In the genomic region with DNA sequence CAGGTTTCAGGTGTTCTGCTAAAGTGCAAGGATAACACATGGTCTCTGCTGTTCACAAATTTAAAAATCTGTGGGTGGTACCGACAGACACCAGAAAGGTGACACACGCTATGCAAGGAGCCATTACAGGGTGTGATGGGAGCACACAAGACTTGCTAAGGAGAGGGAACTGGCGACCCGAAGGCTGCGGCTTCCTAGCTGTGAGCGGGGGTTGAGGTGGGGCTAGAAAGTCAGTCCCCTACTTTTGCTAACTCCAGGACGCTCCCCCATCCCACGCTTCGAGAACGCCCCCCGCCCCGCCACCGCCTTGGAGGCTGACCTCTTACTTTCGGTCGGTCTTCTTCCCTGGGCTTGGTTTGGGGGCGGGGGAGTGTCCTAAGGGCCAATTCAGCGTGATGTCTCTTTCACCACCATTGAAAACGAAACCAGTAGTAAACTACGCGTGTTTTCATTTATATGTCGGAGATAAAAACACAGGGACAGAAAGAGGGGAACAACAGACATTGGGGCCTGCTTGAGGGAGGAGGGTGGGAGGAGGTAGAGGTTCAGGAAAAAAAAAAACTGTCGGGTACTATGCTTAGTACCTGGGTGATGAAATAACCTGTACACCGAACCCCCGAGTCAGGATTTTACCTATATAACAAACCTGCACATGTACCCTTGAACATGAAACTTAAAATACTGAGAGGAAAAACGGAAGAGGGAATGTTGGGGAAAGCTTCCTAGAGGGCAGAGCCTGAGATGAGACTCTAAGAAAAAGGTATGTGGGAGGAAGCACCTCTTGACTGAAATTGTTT, we compare ENCODE assay signal across 8 cellular contexts. TPM values are rescaled to one million over a fixed set of nuclear protein-coding genes. Genes with fewer than 3 reads are reported as not detected.
A peak's percentile ranks its signal among the peaks of the same experiment; 100 is the strongest.
DNase-seq lines count a peak whose midpoint lies in the region; ATAC-seq and TF ChIP-seq lines count a peak whose summit lies in the region.

No MANE protein-coding gene starts in this region.

- H4K20me1 ChIP-seq in mammary epithelial cell (ENCODE audit: insufficient read depth, low read length) = no peaks in the 10 kb centered on the region

- H3K4me1 ChIP-seq in A673 (ENCODE audit: insufficient read depth, low read length, poor library complexity, severe bottlenecking) = peaks cover 46% of the 10 kb centered on the region
- peaks cover 27% of the 10 kb centered on the region for H3K4me1 ChIP-seq in mammary epithelial cell (ENCODE audit: insufficient read depth, low read length)
- peaks cover 0 to 31% (median 11%) of the 10 kb centered on the region in 4 donors for H3K4me1 ChIP-seq in right lobe of liver

- no TSS peak for BruUV-seq in A673 (replicated peaks; lab: Mats Ljungman, UMichigan)
- no TSS peak for BruUV-seq in mammary epithelial cell (replicated peaks; lab: Mats Ljungman, UMichigan)

- POLR2A ChIA-PET in A673 (lab: Charles Lee; ENCODE audit: low non-redundant PET) = no interaction called here

- in situ Hi-C loops in mammary epithelial cell (cut with MboI; ENCODE audit: low sequenced_read_pairs in 2 of 2) = no loop called here

- dilution Hi-C loops in mammary epithelial cell (cut with HindIII; ENCODE audit: low sequenced_read_pairs) = no loop called here

- H3K27me3 ChIP-seq in A673 (replicated peaks; ENCODE audit: insufficient read depth, low read depth, low read length, poor library complexity) = no peaks in the 10 kb centered on the region
- H3K27me3 ChIP-seq in mammary epithelial cell (ENCODE audit: insufficient read depth, low read length) = no peaks in the 10 kb centered on the region
- H3K27me3 ChIP-seq in right lobe of liver = no peaks in the 10 kb centered on the region

- no peak for DNase-seq in A673 (ENCODE audit: low spot score)
- DNase-seq in GM20000 (ENCODE audit: low spot score) = peak; percentile 51
- DNase-seq in T follicular helper cell (ENCODE audit: low read depth) = peak; percentile 17
- DNase-seq in mammary epithelial cell = peak; percentile 48
- peak; percentile 68 to 75 (median 73) for DNase-seq in right lobe of liver
- peak; percentile 27 to 55 for DNase-seq in stimulated activated CD8-positive, alpha-beta memory T cell treated with anti-CD3 and anti-CD28 coated beads, Interleukin-7, amount 100 ng/mL, for 4 hours (ENCODE audit: low read depth in 2 of 2)
- DNase-seq in GOT3 (lab: John Stamatoyannopoulos, UW) = no peak

- CTCF ChIA-PET in A673 (lab: Charles Lee) = no interaction called here
- CTCF ChIA-PET in mammary epithelial cell (lab: Charles Lee; ENCODE audit: low non-redundant PET) = no interaction called here

- peak overlapping the region; percentile 96 for H3K9ac ChIP-seq in mammary epithelial cell (ENCODE audit: insufficient read depth, low read length)

- H3K79me2 ChIP-seq in mammary epithelial cell (ENCODE audit: insufficient read depth, low read length) = peaks cover 48% of the 10 kb centered on the region

- intact Hi-C loops in A673 (cut with micrococcal nuclease; ENCODE audit: unreplicated experiment) = no loop called here
- intact Hi-C loops in mammary epithelial cell (cut with micrococcal nuclease) = loop anchor here (1.0 to 2.0 kb wide), 3 partner anchors 13 to 160 kb away; partner anchors contain the start of gene SLC50A1
- intact Hi-C loops in right lobe of liver (cut with DNase I) = no loop called here

- ATAC-seq in right lobe of liver (no peak), HG03039 (IDR thresholded peaks at IDR 0.05; ENCODE audit: unreplicated experiment) (no peak)

- H3K9me3 ChIP-seq in A673 (ENCODE audit: low read depth, low read length, poor library complexity, severe bottlenecking) (no peaks in the 10 kb centered on the region), mammary epithelial cell (replicated peaks; ENCODE audit: insufficient read depth, low read length) (no peaks in the 10 kb centered on the region), right lobe of liver (no peaks in the 10 kb centered on the region)

- H3K27ac ChIP-seq in A673 (ENCODE audit: low read depth, low read length, poor library complexity, severe bottlenecking) (peak overlapping the region; percentile 96), mammary epithelial cell (ENCODE audit: insufficient read depth, low read depth, low read length) (peak overlapping the region; percentile 98), right lobe of liver (peak overlapping the region; percentile 98 to 99 (median 99))

- peak overlapping the region; percentile 4 for H2AFZ ChIP-seq in mammary epithelial cell (ENCODE audit: low read depth, low read length)

- H3K36me3 ChIP-seq in A673 (ENCODE audit: insufficient read depth, low read length, poor library complexity, severe bottlenecking) = peaks cover 29% of the 10 kb centered on the region
- peaks cover 6% of the 10 kb centered on the region for H3K36me3 ChIP-seq in mammary epithelial cell (ENCODE audit: insufficient read depth, low read length)
- H3K36me3 ChIP-seq in right lobe of liver = peaks cover 0 to 12% (median 4%) of the 10 kb centered on the region in 4 donors

- TF ChIP-seq CTCF in A673 (conservative IDR thresholded peaks at IDR 0.05; ENCODE audit: low read depth, low read length) (no peak), GM20000 (IDR thresholded peaks at IDR 0.05; ENCODE audit: extremely low read depth, missing control alignments) (no peak), mammary epithelial cell (conservative IDR thresholded peaks at IDR 0.05 in 1 of 2, IDR thresholded peaks at IDR 0.05 in 1 of 2; ENCODE audit: extremely low read depth in 1 of 2, insufficient read depth in 1 of 2, low read depth in 1 of 2, low read length in 2 of 2) (no peak), right lobe of liver (IDR thresholded peaks at IDR 0.05) (no peak)

- TF ChIP-seq POLR2A in right lobe of liver (IDR thresholded peaks at IDR 0.05) = no peak

- 0% methylated on average over 12 of the region's 25 CpGs for WGBS in mammary epithelial cell (ENCODE audit: low coverage, missing lambda C conversion rate)
- under 1% methylated on average over 23 of the region's 25 CpGs for WGBS in right lobe of liver (ENCODE audit: insufficient coverage, low coverage, low lambda C conversion rate, missing lambda C conversion rate)

- H3K4me2 ChIP-seq in mammary epithelial cell (ENCODE audit: insufficient read depth, low read depth, low read length) = peak overlapping the region; percentile 81

- H3K4me3 ChIP-seq in A673 (ENCODE audit: low read depth, low read length, poor library complexity, severe bottlenecking) = peak overlapping the region; percentile 59
- H3K4me3 ChIP-seq in mammary epithelial cell (replicated peaks in 1 of 3; ENCODE audit: insufficient read depth in 1 of 3, low read depth in 2 of 3, low read length in 3 of 3) = peak overlapping the region; percentile 57 to 69 (median 61)
- peak overlapping the region; percentile 41 to 83 (median 63) for H3K4me3 ChIP-seq in right lobe of liver

RNA-seq across cellular contexts. Expression of gene CKS1B, which starts 1.1 kb away (rescaled TPM):
- 291 and 295 TPM in 2 replicates for total RNA-seq in A673 (2021)
- total RNA-seq in mammary epithelial cell = 10 to 100 TPM; 44.2 to 95.6 TPM
- 282 TPM for polyA plus RNA-seq in mammary epithelial cell
- polyA minus RNA-seq in mammary epithelial cell = 66.1 TPM
- total RNA-seq in right lobe of liver = 10 to 100 TPM; 14.9 to 51.7 (median 23.1) TPM

RNA-seq across cellular contexts. Expression of gene SHC1, which starts 5.1 kb away (rescaled TPM):
- 201 and 204 TPM in 2 replicates for total RNA-seq in A673 (2021)
- 100 to 1,000 TPM; 492 to 589 TPM for total RNA-seq in mammary epithelial cell
- 464 TPM for polyA plus RNA-seq in mammary epithelial cell
- polyA minus RNA-seq in mammary epithelial cell = 409 TPM
- 100 to 1,000 TPM in 1 of 6 experiments, 10 to 100 TPM in 5; 44.6 to 108 (median 75.3) TPM for total RNA-seq in right lobe of liver

RNA-seq across cellular contexts. Expression of gene FLAD1, which starts 7.5 kb away (rescaled TPM):
- total RNA-seq in A673 (2021) (82.4 and 84.2 TPM in 2 replicates), mammary epithelial cell (10 to 100 TPM; 46.4 to 58.5 TPM), right lobe of liver (10 to 100 TPM; 18.3 to 33.1 (median 24.6) TPM)
- 54.2 TPM for polyA plus RNA-seq in mammary epithelial cell
- polyA minus RNA-seq in mammary epithelial cell = 43.1 TPM

RNA-seq across cellular contexts. Expression of gene PYGO2, which starts 14.0 kb away (rescaled TPM):
- total RNA-seq in A673 (2021) (46.3 and 48.5 TPM in 2 replicates), mammary epithelial cell (10 to 100 TPM; 12.3 to 24.4 TPM), right lobe of liver (10 to 100 TPM in 4 of 6 experiments, 1 to 10 TPM in 2; 9.1 to 13.5 (median 10.9) TPM)
- 14.3 TPM for polyA plus RNA-seq in mammary epithelial cell
- 29.0 TPM for polyA minus RNA-seq in mammary epithelial cell

RNA-seq across cellular contexts. Expression of gene LENEP, which starts 17.8 kb away (rescaled TPM):
- total RNA-seq in A673 (2021) (1.4 and 1.7 TPM in 2 replicates), mammary epithelial cell (1 to 10 TPM in 1 of 2 donors, under 1 TPM in 1; 0.82 to 1.5 TPM), right lobe of liver (not detected)
- polyA plus RNA-seq in mammary epithelial cell = 0.16 TPM
- polyA minus RNA-seq in mammary epithelial cell = not detected

Comparison
In these comparisons a context has a peak if more than half of its experiments do, and no peak if none do; other contexts are left out.
1. DNase-seq: peak in GM20000 (single experiment), T follicular helper cell (single experiment), mammary epithelial cell (single experiment), right lobe of liver (3 of 3) and stimulated activated CD8-positive, alpha-beta memory T cell treated with anti-CD3 and anti-CD28 coated beads, Interleukin-7, amount 100 ng/mL, for 4 hours (2 of 2); none in A673 (single experiment) and GOT3 (single experiment).
2. Peak in every context shown above with its lines, with median percentiles within 50 percentile points of each other: H3K27ac ChIP-seq and H3K4me3 ChIP-seq.